ENCODE assay signal across 14 cellular contexts in genomic region chr18:41681138-41681881, GRCh38.
"Had no signal": no experiment of that assay in that cellular context is flagged by ENCODE, and none has a peak within 500 bp of the region (broad histone marks: within the 10 kb centered on the region; RNA-seq: fewer than 3 reads in every experiment).

No MANE protein-coding gene starts in this region.

- H3K9me3 ChIP-seq: ascending aorta, colonic mucosa, transverse colon had no signal

- H3K4me1 ChIP-seq: ascending aorta, colonic mucosa, transverse colon had no signal

- ATAC-seq: activated T-cell treated with anti-CD3 and anti-CD28 coated beads, Interleukin-2, amount 50 U/mL, for 4 hours; naive thymus-derived CD4-positive, alpha-beta T cell; right cardiac atrium; stimulated activated effector memory CD8-positive, alpha-beta T cell treated with anti-CD3 and anti-CD28 coated beads, Interleukin-12 subunit alpha, Interleukin-12 subunit beta, amount 100 ng/mL, for 72 hours had no signal

- H3K36me3 ChIP-seq: ascending aorta, colonic mucosa, transverse colon had no signal

- DNase-seq: activated CD4-positive, alpha-beta T cell treated with anti-CD3 and anti-CD28 coated beads for 1 hour; activated CD4-positive, alpha-beta T cell treated with anti-CD3 and anti-CD28 coated beads, Interleukin-2, amount 50 U/mL, for 48 hours; activated effector memory CD4-positive, alpha-beta T cell treated with anti-CD3 and anti-CD28 coated beads, Interleukin-2, amount 50 U/mL, for 16 hours; activated T-cell treated with anti-CD3 and anti-CD28 coated beads, Interleukin-2, amount 50 U/mL, for 4 hours; caudate nucleus; colonic mucosa; hypothalamus; naive thymus-derived CD4-positive, alpha-beta T cell; right cardiac atrium; T-helper 9 cell; transverse colon had no signal

- H3K27ac ChIP-seq: ascending aorta, colonic mucosa, transverse colon had no signal

- H3K4me3 ChIP-seq: ascending aorta, colonic mucosa, lung, transverse colon had no signal

- H3K27me3 ChIP-seq: ascending aorta, colonic mucosa, transverse colon had no signal
